ENCODE assay signal across 8 cellular contexts in the genomic region with DNA sequence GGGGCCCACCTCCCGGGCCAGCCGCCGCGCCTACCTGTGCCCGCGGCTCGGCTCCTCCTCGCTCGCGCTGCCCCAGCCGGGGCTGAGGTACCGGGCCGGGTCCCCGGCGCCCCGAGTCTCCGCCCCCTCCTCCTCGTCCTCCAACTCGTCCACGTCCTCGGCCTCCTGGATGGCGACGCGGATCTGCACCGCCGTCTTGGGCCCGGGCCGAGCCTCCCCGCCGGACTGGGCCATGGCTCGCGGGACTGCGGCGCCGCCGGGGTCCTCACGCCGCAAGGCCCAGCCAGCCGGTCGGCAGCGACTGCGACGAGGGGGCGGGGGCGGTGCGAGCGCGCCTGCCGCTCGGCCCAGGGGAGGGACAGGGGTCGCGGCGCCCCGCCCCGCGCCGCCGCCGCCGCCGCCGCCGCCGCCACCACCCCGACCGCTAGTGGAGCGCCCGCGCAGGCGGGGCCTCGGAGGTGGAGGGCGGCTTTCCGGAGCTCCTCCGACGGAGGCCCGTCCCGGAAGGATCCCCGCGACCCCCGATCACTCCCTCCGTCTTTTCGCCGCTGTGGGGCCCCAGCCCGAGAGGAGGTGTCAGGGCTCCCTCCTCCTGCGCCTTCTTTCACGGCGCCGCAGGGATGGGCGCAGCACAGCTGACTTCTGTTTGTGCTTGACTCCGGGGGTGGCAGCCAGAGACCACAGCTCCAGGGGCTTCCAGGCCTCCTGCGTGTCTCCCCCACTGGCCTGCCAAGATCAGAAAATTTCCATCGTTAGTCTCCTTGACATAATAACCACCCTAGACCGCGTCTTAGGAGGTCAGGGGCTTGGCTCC. TPM values are rescaled to one million over a fixed set of nuclear protein-coding genes. Genes with fewer than 3 reads are reported as not detected.
DNase-seq lines count a peak whose midpoint lies in the region; FAIRE-seq and TF ChIP-seq lines count a peak whose summit lies in the region.

Gene LARP6, minus strand, starts transcription at position 303 of the 814 bp plus-strand sequence. Its CDS starts 69 bp downstream, at position 234.

- peak; percentile 13 for DNase-seq in activated gamma-delta T cell treated with Interleukin-2 at 50 U/mL for 16 hours
- no peak for DNase-seq in activated gamma-delta T cell (lab: John Stamatoyannopoulos, UW)
- DNase-seq in SJSA1 (ENCODE audit: low read depth in 1 of 2, low spot score in 2 of 2) = peak; percentile 70 to 71
- peak in 47 of 61 donors; percentile 13 to 79 (median 61) for DNase-seq in caudate nucleus (lab: John Stamatoyannopoulos, UW)
- DNase-seq in keratinocyte (ENCODE audit: low read depth, low spot score) = no peak
- no peak for DNase-seq in small intestine
- DNase-seq in CD1c-positive myeloid dendritic cell (ENCODE audit: extremely low spot score) = no peak
- DNase-seq in GF-D8 (lab: John Stamatoyannopoulos, UW) = no peak

- no peak for TF ChIP-seq CTCF in keratinocyte (optimal IDR thresholded peaks at IDR 0.05 in 1 of 3, IDR thresholded peaks at IDR 0.05 in 1 of 3, conservative IDR thresholded peaks at IDR 0.05 in 1 of 3; ENCODE audit: extremely low read depth in 1 of 3, insufficient read depth in 2 of 3, low read length in 3 of 3)

- peaks cover 5% of the 10 kb centered on the region for H3K79me2 ChIP-seq in keratinocyte (ENCODE audit: control insufficient read depth, insufficient read depth, low read length)

- H3K4me2 ChIP-seq in keratinocyte (ENCODE audit: control insufficient read depth, extremely low read depth, insufficient read depth, low read depth, low read length) = peak within 1 kb of the TSS; percentile 87

- no peaks in the 10 kb centered on the region for H3K9me1 ChIP-seq in keratinocyte (ENCODE audit: control insufficient read depth, extremely low read depth, insufficient read depth, low read length)

- H3K27me3 ChIP-seq in SJSA1 (replicated peaks) (no peaks in the 10 kb centered on the region), keratinocyte (ENCODE audit: control insufficient read depth, extremely low read depth, insufficient read depth, low read length) (no peaks in the 10 kb centered on the region), small intestine (ENCODE audit: control insufficient read depth in 2 of 2, insufficient read depth in 2 of 2, low read length in 2 of 2) (peaks cover 4 to 12% of the 10 kb centered on the region in 2 donors)

- H3K36me3 ChIP-seq in SJSA1 = peaks cover 39% of the 10 kb centered on the region
- peaks cover 6 to 7% of the 10 kb centered on the region in 2 experiments for H3K36me3 ChIP-seq in keratinocyte (ENCODE audit: control insufficient read depth in 2 of 2, extremely low read depth in 1 of 2, insufficient read depth in 2 of 2, low read length in 2 of 2)
- no peaks in the 10 kb centered on the region for H3K36me3 ChIP-seq in small intestine (ENCODE audit: control insufficient read depth in 2 of 2, insufficient read depth in 2 of 2, low read length in 2 of 2)

- dilution Hi-C loops in keratinocyte (cut with MboI; ENCODE audit: extremely low pct_ligation_motif_present, low sequenced_read_pairs) = no loop called here

- peak within 1 kb of the TSS; percentile 99 for H3K4me3 ChIP-seq in SJSA1
- peak within 1 kb of the TSS; percentile 60 to 94 (median 80) for H3K4me3 ChIP-seq in keratinocyte (ENCODE audit: control insufficient read depth in 2 of 3, extremely low read depth in 1 of 3, insufficient read depth in 2 of 3, low read depth in 1 of 3, low read length in 3 of 3)
- peak within 1 kb of the TSS; percentile 47 to 51 for H3K4me3 ChIP-seq in small intestine (ENCODE audit: low read depth in 1 of 2, low read length in 2 of 2)

- H3K27ac ChIP-seq in SJSA1 (peak within 1 kb of the TSS; percentile 84), caudate nucleus (ENCODE audit: low read depth, low read length) (peak within 1 kb of the TSS; percentile 98), keratinocyte (ENCODE audit: control insufficient read depth, insufficient read depth, low read length) (peak within 1 kb of the TSS; percentile 82), small intestine (ENCODE audit: low read depth in 1 of 2, low read length in 1 of 2) (peak within 1 kb of the TSS in 1 of 2 donors; percentile 62)

- peak within 1 kb of the TSS; percentile 92 for H3K9ac ChIP-seq in keratinocyte (ENCODE audit: control insufficient read depth, extremely low read depth, insufficient read depth, low read length)

- no peaks in the 10 kb centered on the region for H3K9me3 ChIP-seq in SJSA1 (replicated peaks)
- H3K9me3 ChIP-seq in keratinocyte (ENCODE audit: control insufficient read depth, low read depth, low read length) = no peaks in the 10 kb centered on the region
- H3K9me3 ChIP-seq in small intestine (ENCODE audit: control insufficient read depth, low read depth) = no peaks in the 10 kb centered on the region

- H2AFZ ChIP-seq in keratinocyte (ENCODE audit: control insufficient read depth, low read length) = peak within 1 kb of the TSS; percentile 84

- no peaks in the 10 kb centered on the region for H4K20me1 ChIP-seq in keratinocyte (ENCODE audit: control insufficient read depth, extremely low read depth, insufficient read depth, low read length)

- WGBS in small intestine, 3 donors = 1% methylated on average over 38 to 94 of the region's 94 CpGs

- FAIRE-seq in keratinocyte (lab: Jason Lieb, UNC) = no peak
- no peak for FAIRE-seq in small intestine (lab: Jason Lieb, UNC)

- peaks cover 62% of the 10 kb centered on the region for H3K4me1 ChIP-seq in SJSA1 (replicated peaks)
- peaks cover 36% of the 10 kb centered on the region for H3K4me1 ChIP-seq in keratinocyte (ENCODE audit: control insufficient read depth, extremely low read depth, insufficient read depth, low read length)
- H3K4me1 ChIP-seq in small intestine (ENCODE audit: control insufficient read depth in 2 of 2, insufficient read depth in 1 of 2, low read depth in 1 of 2, low read length in 1 of 2) = peaks cover 0 to 4% of the 10 kb centered on the region in 2 donors

RNA-seq across cellular contexts. Expression of gene LARP6, which starts in this region (rescaled TPM):
- 59.1 and 81.5 TPM in 2 replicates for total RNA-seq in SJSA1 (2014; rRNA removed; shearing (Covaris generic))
- polyA plus RNA-seq in keratinocyte (36.5 to 72.9 TPM (median 66.1 TPM) in 3 replicates), small intestine (1 to 10 TPM in 2 of 3 donors, not detected in 1; 3.0 to 7.1 TPM)
- 17.7 TPM for polyA plus RNA-seq in keratinocyte (2011; ENCODE audit: low read depth)
- polyA plus RNA-seq in keratinocyte (2011; cell fraction: cytosol; rRNA removed) = 49.2 and 50.8 TPM in 2 replicates
- polyA plus RNA-seq in keratinocyte (2011; cell fraction: nucleus; rRNA removed) = 25.6 and 28.6 TPM in 2 replicates
- 19.8 and 46.5 TPM in 2 replicates for polyA plus RNA-seq in keratinocyte (2012; ENCODE audit: low replicate concordance)
- 13.6 to 32.4 TPM (median 25.3 TPM) in 3 replicates for polyA minus RNA-seq in keratinocyte
- polyA minus RNA-seq in keratinocyte (2011; cell fraction: cytosol; rRNA and poly(A)+ RNA removed) = 23.6 TPM
- polyA minus RNA-seq in keratinocyte (2011; cell fraction: nucleus; rRNA and poly(A)+ RNA removed) = 7.1 TPM in 2 replicates

Comparison
In these comparisons a context has a peak if more than half of its experiments do, and no peak if none do; other contexts are left out.
1. DNase-seq: peak in activated gamma-delta T cell treated with Interleukin-2 at 50 U/mL for 16 hours (single experiment), SJSA1 (2 of 2) and caudate nucleus (47 of 61); none in activated gamma-delta T cell (single experiment), keratinocyte (single experiment), small intestine (single experiment), CD1c-positive myeloid dendritic cell (single experiment) and GF-D8 (single experiment).
2. H3K4me3 ChIP-seq: peak in every context shown above with its lines; median percentile 99 in SJSA1; 80 in keratinocyte; 49 in small intestine.